11 cellular contexts compared by ENCODE assay signal in genomic region chr1:19441048-19441447, GRCh38. TPM values are rescaled to one million over a fixed set of nuclear protein-coding genes. Genes with fewer than 3 reads are reported as not detected.
DNase-seq lines count a peak whose midpoint lies in the region; ATAC-seq and TF ChIP-seq lines count a peak whose summit lies in the region.
"Had no signal": no experiment of that assay in that cellular context is flagged by ENCODE, and none has a peak within 500 bp of the region (broad histone marks: within the 10 kb centered on the region; RNA-seq: fewer than 3 reads in every experiment).

No MANE protein-coding gene starts in this region.

- H3K9me3 Mint-ChIP-seq in brain (no peaks in the 10 kb centered on the region), mesothelial cell of epicardium (no peaks in the 10 kb centered on the region)

- ATAC-seq in left cardiac atrium (no peak), HG02623 (IDR thresholded peaks at IDR 0.05; ENCODE audit: unreplicated experiment) (no peak)

- H3K27ac Mint-ChIP-seq in brain (peak overlapping the region in 3 of 5 experiments; percentile 67 to 90 (median 80)), mesothelial cell of epicardium (peak overlapping the region; percentile 61)

- H3K4me1 Mint-ChIP-seq in brain (peaks cover 99% of the 10 kb centered on the region), mesothelial cell of epicardium (peaks cover 63% of the 10 kb centered on the region)

- H3K9me3 ChIP-seq in right atrium auricular region (no peaks in the 10 kb centered on the region), vagina (no peaks in the 10 kb centered on the region)
- H3K9me3 ChIP-seq: BE2C, pancreas had no signal

- H3K36me3 Mint-ChIP-seq in brain (no peaks in the 10 kb centered on the region), mesothelial cell of epicardium (no peaks in the 10 kb centered on the region)

- no peak for TF ChIP-seq CTCF in right atrium auricular region (IDR thresholded peaks at IDR 0.05)
- TF ChIP-seq CTCF in brain (conservative IDR thresholded peaks at IDR 0.05), result no peak
- no peak for TF ChIP-seq CTCF in mesothelial cell of epicardium (IDR thresholded peaks at IDR 0.05; ENCODE audit: unreplicated experiment)
- TF ChIP-seq CTCF in vagina (IDR thresholded peaks at IDR 0.05), result no peak

- H3K27me3 Mint-ChIP-seq in brain (no peaks in the 10 kb centered on the region), mesothelial cell of epicardium (ENCODE audit: low read depth) (no peaks in the 10 kb centered on the region)

- H3K27me3 ChIP-seq in right atrium auricular region, result no peaks in the 10 kb centered on the region
- H3K27me3 ChIP-seq in vagina, result no peaks in the 10 kb centered on the region
- H3K27me3 ChIP-seq: BE2C, pancreas had no signal

- TF ChIP-seq POLR2A in vagina (IDR thresholded peaks at IDR 0.05), result no peak

- H3K36me3 ChIP-seq in right atrium auricular region (no peaks in the 10 kb centered on the region), vagina (no peaks in the 10 kb centered on the region)
- H3K36me3 ChIP-seq: BE2C, pancreas had no signal

- intact Hi-C loops in left cardiac atrium (cut with DNase I) (no loop called here), vagina (cut with DNase I) (no loop called here)

- DNase-seq in right atrium auricular region (ENCODE audit: low spot score) (no peak), left cardiac atrium (no peak), mesothelial cell of epicardium (ENCODE audit: low spot score in 2 of 2, unreplicated experiment in 2 of 2) (no peak), vagina (ENCODE audit: extremely low spot score in 2 of 2) (no peak), islet precursor cell (no peak)
- DNase-seq in effector CD4-positive, alpha-beta T cell, result no peak
- DNase-seq: KG1 had no signal

- H3K4me1 ChIP-seq in right atrium auricular region, result peaks cover 0 to 90% of the 10 kb centered on the region in 2 donors
- H3K4me1 ChIP-seq in vagina, result peaks cover 96% of the 10 kb centered on the region

- H3K27ac ChIP-seq in right atrium auricular region (peak overlapping the region; percentile 86 to 90), vagina (peak overlapping the region; percentile 86)
- H3K27ac ChIP-seq: pancreas had no signal

- H3K4me3 ChIP-seq in right atrium auricular region, result no peak overlapping the region
- H3K4me3 ChIP-seq in vagina, result no peak overlapping the region
- H3K4me3 ChIP-seq: pancreas had no signal

- no peak overlapping the region for H3K4me3 Mint-ChIP-seq in brain
- no peak overlapping the region for H3K4me3 Mint-ChIP-seq in mesothelial cell of epicardium

RNA-seq across cellular contexts. Expression of gene CAPZB, which starts 44.3 kb away (rescaled TPM):
- total RNA-seq in right atrium auricular region (100 to 1,000 TPM in 1 of 2 donors, 10 to 100 TPM in 1; 87.8 to 122 TPM), left cardiac atrium (100 to 1,000 TPM; 227 to 254 TPM), mesothelial cell of epicardium (192 to 209 TPM (median 204 TPM) in 3 replicates), vagina (152 TPM)
- polyA plus RNA-seq in brain (ENCODE audit: insufficient read depth, low read depth, low replicate concordance), result 495 TPM
